ENCODE assay signal across 16 cellular contexts in the genomic region with DNA sequence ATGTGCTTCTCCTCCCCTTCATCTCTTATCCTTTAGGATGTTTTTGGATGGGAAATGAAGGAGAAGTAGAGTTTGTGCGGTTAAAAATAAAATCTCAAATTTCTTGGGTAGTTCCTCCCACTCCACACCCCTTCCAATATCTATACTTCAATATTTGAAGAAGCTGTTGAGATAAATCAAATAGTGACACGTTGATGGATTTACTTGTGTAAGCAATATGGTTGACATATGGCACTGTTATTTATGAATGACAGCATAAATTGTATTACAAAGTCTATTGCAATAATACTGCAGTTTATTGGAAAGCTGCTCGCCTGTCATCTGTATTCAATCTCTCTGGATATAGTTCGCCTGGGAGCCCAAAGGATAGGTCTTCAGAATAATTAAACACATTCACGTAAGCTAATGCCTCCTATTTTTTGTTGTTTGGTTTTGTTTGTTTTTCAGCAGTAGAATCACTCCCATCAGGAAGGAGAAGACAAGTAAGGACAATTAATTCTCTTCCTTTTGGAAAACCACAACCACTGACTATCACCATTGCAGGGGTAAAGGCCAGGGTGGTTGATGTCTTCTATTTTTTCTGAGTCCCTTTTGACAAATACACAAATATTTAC. TPM values are rescaled to one million over a fixed set of nuclear protein-coding genes. Genes with fewer than 3 reads are reported as not detected.
DNase-seq lines count a peak whose midpoint lies in the region; ATAC-seq and TF ChIP-seq lines count a peak whose summit lies in the region.
"Had no signal": no experiment of that assay in that cellular context is flagged by ENCODE, and none has a peak within 500 bp of the region (broad histone marks: within the 10 kb centered on the region; RNA-seq: fewer than 3 reads in every experiment).

No MANE protein-coding gene starts in this region.

- DNase-seq in DMS 273 (lab: John Stamatoyannopoulos, UW; ENCODE audit: unreplicated experiment) = peak; percentile 24
- no peak for DNase-seq in DMS 273 treated with DMSO at 0.1 percent for 48 hours (lab: John Stamatoyannopoulos, UW)
- DNase-seq in NCI-H2171 (lab: John Stamatoyannopoulos, UW) = peak; percentile 48
- no peak for DNase-seq in dorsolateral prefrontal cortex
- peak; percentile 45 for DNase-seq in retina
- no peak for DNase-seq in glomerular visceral epithelial cell (ENCODE audit: extremely low spot score)
- no peak for DNase-seq in activated effector memory CD4-positive, alpha-beta T cell treated with Interleukin-2 at 50 U/mL for 16 hours
- DNase-seq: DMS153, GDM1, HCEC 1CT, NCI-H2029, SHP77, SK-N-SH had no signal

- ATAC-seq in HG02623 (IDR thresholded peaks at IDR 0.05; ENCODE audit: unreplicated experiment) = no peak

- H3K4me3 ChIP-seq in dorsolateral prefrontal cortex = no peak overlapping the region

- no peak for TF ChIP-seq CTCF in dorsolateral prefrontal cortex (IDR thresholded peaks at IDR 0.05 in 54 of 56, conservative IDR thresholded peaks at IDR 0.05 in 2 of 56; ENCODE audit: low read depth in 1 of 56, partially characterized antibody in 56 of 56)

- H3K27me3 ChIP-seq in dorsolateral prefrontal cortex = peaks cover 0 to 100% (median 83%) of the 10 kb centered on the region in 45 donors

- intact Hi-C loops in dorsolateral prefrontal cortex (cut with DNase I) = no loop called here

- peak overlapping the region in 38 of 59 donors; percentile 9 to 98 (median 88) for H3K27ac ChIP-seq in dorsolateral prefrontal cortex
- H3K27ac ChIP-seq: 22Rv1 had no signal

RNA-seq across cellular contexts. Expression of a gene that starts 5.0 kb away (rescaled TPM):
- total RNA-seq in dorsolateral prefrontal cortex = 10 to 100 TPM in 117 of 120 experiments, 1 to 10 TPM in 3; 6.5 to 90.1 (median 24.5) TPM

RNA-seq across cellular contexts. Expression of a gene that starts 5.0 kb away (rescaled TPM):
- total RNA-seq in dorsolateral prefrontal cortex = 10 to 100 TPM in 1 of 120 experiments, 1 to 10 TPM in 118, under 1 TPM in 1; 0.91 to 10.4 (median 3.1) TPM
- total RNA-seq: RPMI7951 had no signal

Comparison
In these comparisons a context has a peak if more than half of its experiments do, and no peak if none do; other contexts are left out.
1. DNase-seq: peak in DMS 273 (single experiment), NCI-H2171 (single experiment) and retina (single experiment); none in DMS 273 treated with DMSO at 0.1 percent for 48 hours (single experiment), dorsolateral prefrontal cortex (0 of 10), glomerular visceral epithelial cell (single experiment) and activated effector memory CD4-positive, alpha-beta T cell treated with Interleukin-2 at 50 U/mL for 16 hours (single experiment).